ENCODE assay signal across 11 cellular contexts in genomic region chr3:30285188-30286006, GRCh38.
A peak's percentile ranks its signal among the peaks of the same experiment; 100 is the strongest.
DNase-seq lines count a peak whose midpoint lies in the region; ATAC-seq and TF ChIP-seq lines count a peak whose summit lies in the region.
"Had no signal": no experiment of that assay in that cellular context is flagged by ENCODE, and none has a peak within 500 bp of the region (broad histone marks: within the 10 kb centered on the region; RNA-seq: fewer than 3 reads in every experiment).

No MANE protein-coding gene starts in this region.

- no peak for DNase-seq in natural killer cell treated with Interleukin-12 subunit alpha and Interleukin-12 subunit beta and Interleukin-15 and Interleukin-18, amount 100 ng/mL, for 72 hours (ENCODE audit: low spot score)
- DNase-seq in natural killer cell (no peak), fibroblast of peridontal ligament (ENCODE audit: extremely low read depth) (peak; percentile 92), osteocyte (ENCODE audit: extremely low spot score, unreplicated experiment) (no peak), SKM-1 (lab: John Stamatoyannopoulos, UW; ENCODE audit: unreplicated experiment) (no peak), NCI-H2196 (lab: John Stamatoyannopoulos, UW; ENCODE audit: unreplicated experiment) (no peak)
- DNase-seq in effector memory CD4-positive, alpha-beta T cell, result no peak
- DNase-seq: activated T-cell treated with anti-CD3 and anti-CD28 coated beads for 4 hours, naive B cell had no signal

- H3K9me3 Mint-ChIP-seq in natural killer cell treated with Interleukin-12 subunit alpha and Interleukin-12 subunit beta and Interleukin-15 and Interleukin-18, amount 100 ng/mL, for 72 hours, result no peaks in the 10 kb centered on the region
- H3K9me3 Mint-ChIP-seq in natural killer cell, result no peaks in the 10 kb centered on the region
- no peaks in the 10 kb centered on the region for H3K9me3 Mint-ChIP-seq in osteocyte (ENCODE audit: unreplicated experiment)
- H3K9me3 Mint-ChIP-seq: naive B cell had no signal

- H3K27me3 Mint-ChIP-seq in natural killer cell treated with Interleukin-12 subunit alpha and Interleukin-12 subunit beta and Interleukin-15 and Interleukin-18, amount 100 ng/mL, for 72 hours, result no peaks in the 10 kb centered on the region
- peaks cover 0 to 4% of the 10 kb centered on the region in 2 donors for H3K27me3 Mint-ChIP-seq in natural killer cell (ENCODE audit: low read depth in 2 of 2)
- no peaks in the 10 kb centered on the region for H3K27me3 Mint-ChIP-seq in osteocyte (ENCODE audit: unreplicated experiment)
- H3K27me3 Mint-ChIP-seq: naive B cell had no signal

- ATAC-seq in natural killer cell treated with Interleukin-12 subunit alpha and Interleukin-12 subunit beta and Interleukin-15 and Interleukin-18, amount 100 ng/mL, for 72 hours, result no peak
- ATAC-seq in natural killer cell (no peak), GM18517 (IDR thresholded peaks at IDR 0.05; ENCODE audit: unreplicated experiment) (no peak)
- ATAC-seq: activated CD4-positive, CD25-positive, alpha-beta regulatory T cell treated with anti-CD3 and anti-CD28 coated beads, Interleukin-2, amount 50 U/mL, for 24 hours had no signal

- peak overlapping the region; percentile 28 to 67 for H3K27ac Mint-ChIP-seq in natural killer cell treated with Interleukin-12 subunit alpha and Interleukin-12 subunit beta and Interleukin-15 and Interleukin-18, amount 100 ng/mL, for 72 hours
- H3K27ac Mint-ChIP-seq in natural killer cell (no peak overlapping the region), osteocyte (ENCODE audit: unreplicated experiment) (peak overlapping the region; percentile 67)

- no peaks in the 10 kb centered on the region for H3K9me3 ChIP-seq in effector memory CD4-positive, alpha-beta T cell (ENCODE audit: control insufficient read depth, low read length)

- no peak overlapping the region for H3K27ac ChIP-seq in effector memory CD4-positive, alpha-beta T cell (ENCODE audit: insufficient read depth, low read length, poor library complexity, severe bottlenecking)

- peak overlapping the region; percentile 46 for H3K4me3 Mint-ChIP-seq in natural killer cell treated with Interleukin-12 subunit alpha and Interleukin-12 subunit beta and Interleukin-15 and Interleukin-18, amount 100 ng/mL, for 72 hours
- H3K4me3 Mint-ChIP-seq in natural killer cell (no peak overlapping the region), osteocyte (ENCODE audit: unreplicated experiment) (no peak overlapping the region)
- H3K4me3 Mint-ChIP-seq: naive B cell had no signal

- H3K36me3 ChIP-seq in effector memory CD4-positive, alpha-beta T cell (ENCODE audit: control insufficient read depth, insufficient read depth, low read length), result no peaks in the 10 kb centered on the region

- no peaks in the 10 kb centered on the region for H3K4me1 ChIP-seq in effector memory CD4-positive, alpha-beta T cell (ENCODE audit: control insufficient read depth, insufficient read depth, low read length, poor library complexity, severe bottlenecking)

- intact Hi-C loops in natural killer cell (cut with micrococcal nuclease), result no loop called here

- TF ChIP-seq CTCF in natural killer cell (IDR thresholded peaks at IDR 0.05) (no peak), osteocyte (IDR thresholded peaks at IDR 0.05) (no peak)

- H3K27me3 ChIP-seq in effector memory CD4-positive, alpha-beta T cell (replicated peaks; ENCODE audit: control insufficient read depth, insufficient read depth, low read length, poor library complexity, severe bottlenecking), result no peaks in the 10 kb centered on the region

- H3K4me3 ChIP-seq in effector memory CD4-positive, alpha-beta T cell (ENCODE audit: insufficient read depth, low read depth, low read length, poor library complexity, severe bottlenecking), result no peak overlapping the region

- peaks cover 30 to 56% of the 10 kb centered on the region in 2 donors for H3K4me1 Mint-ChIP-seq in natural killer cell treated with Interleukin-12 subunit alpha and Interleukin-12 subunit beta and Interleukin-15 and Interleukin-18, amount 100 ng/mL, for 72 hours (ENCODE audit: low read depth in 2 of 2)
- H3K4me1 Mint-ChIP-seq in natural killer cell, result peaks cover 12 to 15% of the 10 kb centered on the region in 2 donors
- peaks cover 48% of the 10 kb centered on the region for H3K4me1 Mint-ChIP-seq in osteocyte (ENCODE audit: unreplicated experiment)

- peaks cover 4% of the 10 kb centered on the region for H3K36me3 Mint-ChIP-seq in natural killer cell treated with Interleukin-12 subunit alpha and Interleukin-12 subunit beta and Interleukin-15 and Interleukin-18, amount 100 ng/mL, for 72 hours
- no peaks in the 10 kb centered on the region for H3K36me3 Mint-ChIP-seq in natural killer cell
- H3K36me3 Mint-ChIP-seq in osteocyte (ENCODE audit: unreplicated experiment), result no peaks in the 10 kb centered on the region
- H3K36me3 Mint-ChIP-seq: naive B cell had no signal

Comparison
In these comparisons a context has a peak if more than half of its experiments do, and no peak if none do; other contexts are left out.
1. H3K27ac Mint-ChIP-seq: peak in natural killer cell treated with Interleukin-12 subunit alpha and Interleukin-12 subunit beta and Interleukin-15 and Interleukin-18, amount 100 ng/mL, for 72 hours (2 of 2) and osteocyte (single experiment); none in natural killer cell (0 of 2).